ENCODE assay signal across 9 cellular contexts in the genomic region with DNA sequence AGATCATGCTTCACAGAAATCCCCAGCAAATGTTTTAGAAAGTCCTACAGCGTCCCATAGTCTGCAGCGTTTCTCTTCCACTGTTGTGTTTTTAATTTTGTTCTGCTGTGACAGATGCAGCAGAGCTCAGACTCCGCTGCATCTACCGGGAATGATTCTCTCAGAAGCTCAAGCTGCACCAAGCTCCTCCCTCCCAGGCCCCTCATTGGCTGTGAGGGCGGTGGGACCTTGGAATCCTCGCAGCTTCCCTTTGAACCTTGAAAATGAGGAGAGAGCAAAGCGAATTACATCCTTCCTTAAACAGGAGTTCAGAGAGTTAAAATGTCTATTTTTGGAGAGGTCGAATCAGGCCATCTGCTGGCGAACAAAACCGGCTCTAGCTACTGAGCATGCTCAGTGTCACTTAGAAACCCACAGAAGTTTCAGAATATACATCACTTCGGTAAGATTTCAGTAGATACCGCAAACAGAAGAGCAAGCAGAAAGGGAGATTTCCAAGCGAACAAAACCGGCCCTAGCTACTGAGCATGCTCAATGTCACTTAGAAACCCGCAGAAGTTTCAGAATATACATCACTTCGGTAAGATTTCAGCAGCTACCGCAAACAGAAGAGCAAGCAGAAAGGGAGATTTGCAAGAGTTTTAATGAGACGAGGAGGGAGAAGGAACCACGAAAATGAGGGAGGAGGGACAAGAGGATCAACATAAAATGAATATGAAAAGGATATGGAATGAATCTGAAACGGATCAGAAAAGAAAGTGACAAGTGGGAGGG. TPM values are rescaled to one million over a fixed set of nuclear protein-coding genes. Genes with fewer than 3 reads are reported as not detected.
A peak's percentile ranks its signal among the peaks of the same experiment; 100 is the strongest.
DNase-seq lines count a peak whose midpoint lies in the region; ATAC-seq and TF ChIP-seq lines count a peak whose summit lies in the region.
"Had no signal": no experiment of that assay in that cellular context is flagged by ENCODE, and none has a peak within 500 bp of the region (broad histone marks: within the 10 kb centered on the region; RNA-seq: fewer than 3 reads in every experiment).

A gene (minus strand): TSS at position 144 of the 774 bp plus-strand sequence. CDS start 188 bp downstream, outside the sequence.

- peak within 1 kb of the TSS; percentile 68 to 85 (median 78) for H3K27ac ChIP-seq in BLaER1 treated with 17β-estradiol and CSF1 and Interleukin-3, amounts not matched to agents 10 nM and 100 nM

- CTCF ChIA-PET in activated CD8-positive, alpha-beta T cell treated with anti-CD3 and anti-CD28 coated beads for 36 hours (lab: Charles Lee), result interaction anchor here (0.7 to 3.0 kb wide), 14 partner anchors 9 to 176 kb away, joined by 3 to 16 read pairs (median 6); no protein-coding TSS in a partner anchor

- peak within 1 kb of the TSS; percentile 83 to 96 (median 88) for H3K4me2 ChIP-seq in BLaER1 treated with 17β-estradiol and CSF1 and Interleukin-3, amounts not matched to agents 10 nM and 100 nM

- peaks cover 37% of the 10 kb centered on the region for H3K4me1 Mint-ChIP-seq in activated CD8-positive, alpha-beta T cell treated with anti-CD3 and anti-CD28 coated beads for 36 hours (ENCODE audit: low read depth)
- H3K4me1 Mint-ChIP-seq in effector memory CD8-positive, alpha-beta T cell (ENCODE audit: low read depth in 2 of 2), result peaks cover 27 to 28% of the 10 kb centered on the region in 2 donors
- H3K4me1 Mint-ChIP-seq in memory B cell, result peaks cover 22% of the 10 kb centered on the region
- H3K4me1 Mint-ChIP-seq: nephron had no signal

- DNase-seq in NCI-H82 treated with DMSO at 0.1 percent for 48 hours (lab: John Stamatoyannopoulos, UW; ENCODE audit: unreplicated experiment) (peak; percentile 55), memory B cell (ENCODE audit: low spot score in 2 of 2) (peak; percentile 43 to 57)
- DNase-seq in activated CD8-positive, alpha-beta T cell treated with anti-CD3 and anti-CD28 coated beads for 36 hours, result peak; percentile 85
- DNase-seq in effector memory CD8-positive, alpha-beta T cell, result peak; percentile 55 to 69 (median 61)
- peak; percentile 46 for DNase-seq in stimulated activated CD8-positive, alpha-beta memory T cell treated with anti-CD3 and anti-CD28 coated beads, Interleukin-12 subunit alpha, Interleukin-12 subunit beta, amount 100 ng/mL, for 4 hours (ENCODE audit: low read depth)

- no peak within 1 kb of the TSS for H3K4me3 Mint-ChIP-seq in activated CD8-positive, alpha-beta T cell treated with anti-CD3 and anti-CD28 coated beads for 36 hours
- H3K4me3 Mint-ChIP-seq in effector memory CD8-positive, alpha-beta T cell, result no peak within 1 kb of the TSS
- no peak within 1 kb of the TSS for H3K4me3 Mint-ChIP-seq in memory B cell

- H3K36me3 ChIP-seq in BLaER1 treated with 17β-estradiol and CSF1 and Interleukin-3, amounts not matched to agents 10 nM and 100 nM, result no peaks in the 10 kb centered on the region

- intact Hi-C loops in activated CD8-positive, alpha-beta T cell treated with anti-CD3 and anti-CD28 coated beads for 36 hours (cut with micrococcal nuclease), result loop anchor here (2.0 to 5.0 kb wide), 2 partner anchors 62 to 177 kb away; a partner anchor contains a TSS

- peak within 1 kb of the TSS; percentile 62 to 73 (median 66) for H3K4me3 ChIP-seq in BLaER1 treated with 17β-estradiol and CSF1 and Interleukin-3, amounts not matched to agents 10 nM and 100 nM

- TF ChIP-seq CTCF in activated CD8-positive, alpha-beta T cell treated with anti-CD3 and anti-CD28 coated beads for 36 hours (IDR thresholded peaks at IDR 0.05), result no peak

- H3K27me3 ChIP-seq in BLaER1 treated with 17β-estradiol and CSF1 and Interleukin-3, amounts not matched to agents 10 nM and 100 nM, result no peaks in the 10 kb centered on the region

- peak within 1 kb of the TSS; percentile 73 to 82 (median 77) for H3K9ac ChIP-seq in BLaER1 treated with 17β-estradiol and CSF1 and Interleukin-3, amounts not matched to agents 10 nM and 100 nM

- no peak within 1 kb of the TSS for H3K27ac Mint-ChIP-seq in activated CD8-positive, alpha-beta T cell treated with anti-CD3 and anti-CD28 coated beads for 36 hours
- H3K27ac Mint-ChIP-seq in effector memory CD8-positive, alpha-beta T cell, result no peak within 1 kb of the TSS
- H3K27ac Mint-ChIP-seq in memory B cell, result no peak within 1 kb of the TSS

- peaks cover 6% of the 10 kb centered on the region for H3K36me3 Mint-ChIP-seq in activated CD8-positive, alpha-beta T cell treated with anti-CD3 and anti-CD28 coated beads for 36 hours (ENCODE audit: low read depth)
- H3K36me3 Mint-ChIP-seq in effector memory CD8-positive, alpha-beta T cell (ENCODE audit: insufficient read depth), result peaks cover 9% of the 10 kb centered on the region
- no peaks in the 10 kb centered on the region for H3K36me3 Mint-ChIP-seq in memory B cell

- H4K20me1 ChIP-seq in BLaER1 treated with 17β-estradiol and CSF1 and Interleukin-3, amounts not matched to agents 10 nM and 100 nM, result no peaks in the 10 kb centered on the region

- peaks cover 23 to 47% (median 42%) of the 10 kb centered on the region in 10 experiments for H3K4me1 ChIP-seq in BLaER1 treated with 17β-estradiol and CSF1 and Interleukin-3, amounts not matched to agents 10 nM and 100 nM

- no peaks in the 10 kb centered on the region for H3K9me3 ChIP-seq in BLaER1 treated with 17β-estradiol and CSF1 and Interleukin-3, amounts not matched to agents 10 nM and 100 nM (replicated peaks in 1 of 11)

- POLR2A ChIA-PET in activated CD8-positive, alpha-beta T cell treated with anti-CD3 and anti-CD28 coated beads for 36 hours (lab: Charles Lee), result interaction anchor here (0.7 to 1.5 kb wide), 6 partner anchors 8 to 179 kb away, joined by 3 to 6 read pairs (median 4); no protein-coding TSS in a partner anchor

- no peaks in the 10 kb centered on the region for H3K9me3 Mint-ChIP-seq in activated CD8-positive, alpha-beta T cell treated with anti-CD3 and anti-CD28 coated beads for 36 hours
- no peaks in the 10 kb centered on the region for H3K9me3 Mint-ChIP-seq in effector memory CD8-positive, alpha-beta T cell
- H3K9me3 Mint-ChIP-seq in memory B cell, result no peaks in the 10 kb centered on the region
- H3K9me3 Mint-ChIP-seq: nephron had no signal

- ATAC-seq in GM19324 (IDR thresholded peaks at IDR 0.05; ENCODE audit: low FRiP score, unreplicated experiment) (peak; percentile 83), HG03442 (IDR thresholded peaks at IDR 0.05; ENCODE audit: unreplicated experiment) (peak; percentile 78), memory B cell (ENCODE audit: low read depth) (peak; percentile 86)
- peak; percentile 72 for ATAC-seq in activated CD8-positive, alpha-beta T cell treated with anti-CD3 and anti-CD28 coated beads for 36 hours
- peak; percentile 84 for ATAC-seq in effector memory CD8-positive, alpha-beta T cell (replicated peaks)

- H3K27me3 Mint-ChIP-seq in activated CD8-positive, alpha-beta T cell treated with anti-CD3 and anti-CD28 coated beads for 36 hours, result no peaks in the 10 kb centered on the region
- no peaks in the 10 kb centered on the region for H3K27me3 Mint-ChIP-seq in effector memory CD8-positive, alpha-beta T cell
- no peaks in the 10 kb centered on the region for H3K27me3 Mint-ChIP-seq in memory B cell

RNA-seq across cellular contexts. Expression of the gene that starts here (rescaled TPM):
- 1 to 10 TPM; 3.8 to 4.0 TPM for total RNA-seq in activated CD8-positive, alpha-beta T cell treated with anti-CD3 and anti-CD28 coated beads for 36 hours

Comparison
In these comparisons a context has a peak if more than half of its experiments do, and no peak if none do; other contexts are left out.
1. Peak in every context shown above with its lines: DNase-seq, ATAC-seq, H3K4me3 ChIP-seq and H3K27ac ChIP-seq.